8 cellular contexts compared by ENCODE assay signal in genomic region chr2:230589497-230590015, GRCh38.
A peak's percentile ranks its signal among the peaks of the same experiment; 100 is the strongest.
DNase-seq lines count a peak whose midpoint lies in the region; ATAC-seq and TF ChIP-seq lines count a peak whose summit lies in the region.

No MANE protein-coding gene starts in this region.

- H3K27me3 ChIP-seq in osteoblast (ENCODE audit: insufficient read depth, low read length): no peaks in the 10 kb centered on the region

- H3K4me3 Mint-ChIP-seq in activated naive CD4-positive, alpha-beta T cell treated with anti-CD3 and anti-CD28 coated beads for 36 hours: no peak overlapping the region

- H3K4me1 Mint-ChIP-seq in activated naive CD4-positive, alpha-beta T cell treated with anti-CD3 and anti-CD28 coated beads for 36 hours (ENCODE audit: low read depth): peaks cover 50% of the 10 kb centered on the region

- no peaks in the 10 kb centered on the region for H3K79me2 ChIP-seq in osteoblast (ENCODE audit: insufficient read depth, low read length)

- no peaks in the 10 kb centered on the region for H4K20me1 ChIP-seq in osteoblast (ENCODE audit: insufficient read depth, low read length)

- H3K27me3 Mint-ChIP-seq in activated naive CD4-positive, alpha-beta T cell treated with anti-CD3 and anti-CD28 coated beads for 36 hours (ENCODE audit: low read depth): no peaks in the 10 kb centered on the region

- intact Hi-C loops in activated naive CD4-positive, alpha-beta T cell treated with anti-CD3 and anti-CD28 coated beads for 36 hours (cut with micrococcal nuclease): loop anchor here (2.0 kb wide), 1 partner anchor 141 kb away; no protein-coding TSS in a partner anchor

- no peaks in the 10 kb centered on the region for H3K36me3 ChIP-seq in osteoblast (ENCODE audit: insufficient read depth, low read length)

- H3K4me3 ChIP-seq in GM12875 (ENCODE audit: low read depth, low read length): peak overlapping the region; percentile 28
- H3K4me3 ChIP-seq in osteoblast (ENCODE audit: insufficient read depth, low read length): no peak overlapping the region

- H3K4me2 ChIP-seq in osteoblast (ENCODE audit: insufficient read depth, low read length): no peak overlapping the region

- TF ChIP-seq CTCF in GM12875 (IDR thresholded peaks at IDR 0.05; ENCODE audit: borderline replicate concordance, insufficient read depth, low read depth, low read length) (no peak), osteoblast (IDR thresholded peaks at IDR 0.05; ENCODE audit: extremely low read depth, low read depth, low read length) (no peak)

- DNase-seq in activated naive CD4-positive, alpha-beta T cell treated with anti-CD3 and anti-CD28 coated beads for 36 hours: peak; percentile 61
- DNase-seq in glomerular visceral epithelial cell (ENCODE audit: extremely low spot score) (no peak), osteoblast (ENCODE audit: insufficient read length, low spot score, missing footprints) (no peak), globus pallidus (ENCODE audit: low spot score) (no peak), NCI-H510A treated with DMSO at 0.1 percent for 48 hours (lab: John Stamatoyannopoulos, UW) (no peak)

- CTCF ChIA-PET in activated naive CD4-positive, alpha-beta T cell treated with anti-CD3 and anti-CD28 coated beads for 36 hours (lab: Charles Lee): interaction anchor here (1.0 kb wide), 1 partner anchor 12 kb away, joined by 3 read pairs; no protein-coding TSS in a partner anchor

- no peak overlapping the region for H2AFZ ChIP-seq in osteoblast (ENCODE audit: low read length)

- H3K27ac ChIP-seq in osteoblast (ENCODE audit: low read depth, low read length): no peak overlapping the region

- ATAC-seq in GM19452 (IDR thresholded peaks at IDR 0.05; ENCODE audit: unreplicated experiment) (peak; percentile 97), HG03196 (IDR thresholded peaks at IDR 0.05; ENCODE audit: unreplicated experiment) (peak; percentile 94)

- H3K27ac Mint-ChIP-seq in activated naive CD4-positive, alpha-beta T cell treated with anti-CD3 and anti-CD28 coated beads for 36 hours: peak overlapping the region; percentile 65

- no peaks in the 10 kb centered on the region for H3K9me3 ChIP-seq in osteoblast (ENCODE audit: low read depth, low read length)

- peaks cover 3% of the 10 kb centered on the region for H3K4me1 ChIP-seq in osteoblast (ENCODE audit: insufficient read depth, low read length)

- H3K9me3 Mint-ChIP-seq in activated naive CD4-positive, alpha-beta T cell treated with anti-CD3 and anti-CD28 coated beads for 36 hours: peaks cover 7% of the 10 kb centered on the region

- no peaks in the 10 kb centered on the region for H3K36me3 Mint-ChIP-seq in activated naive CD4-positive, alpha-beta T cell treated with anti-CD3 and anti-CD28 coated beads for 36 hours (ENCODE audit: low read depth)
